In genomic region chr19:6048348-6048747, GRCh38 we compare ENCODE assay signal across 1 cellular context.
TF ChIP-seq lines count a peak whose summit lies in the region.

No MANE protein-coding gene starts in this region.

TF ChIP-seq in H1, 55 proteins besides CTCF, POLR2A, EP300 and RAD21 (continued from another document):
- TF ChIP-seq USF2 (IDR thresholded peaks at IDR 0.05; ENCODE audit: low read length), result no peak
- TF ChIP-seq BRCA1 (IDR thresholded peaks at IDR 0.05; ENCODE audit: low read depth, low read length), result no peak
- TF ChIP-seq KDM1A (IDR thresholded peaks at IDR 0.05; ENCODE audit: borderline replicate concordance, low read length), result no peak
- no peak for TF ChIP-seq TCF12 (IDR thresholded peaks at IDR 0.05; ENCODE audit: low read depth, low read length)
- no peak for TF ChIP-seq GABPA (IDR thresholded peaks at IDR 0.05; ENCODE audit: borderline replicate concordance, insufficient read depth, low read length)
- no peak for TF ChIP-seq NRF1 (IDR thresholded peaks at IDR 0.05; ENCODE audit: low read depth, low read length)
- TF ChIP-seq RFX5 (IDR thresholded peaks at IDR 0.05; ENCODE audit: borderline replicate concordance, low read depth, low read length), result no peak
TF ChIP-seq in H1: peak in this region for 0.
